In genomic region chr2:234952270-234953115, GRCh38 we compare ENCODE assay signal across 1 cellular context.
A peak's percentile ranks its signal among the peaks of the same experiment; 100 is the strongest.
TF ChIP-seq lines count a peak whose summit lies in the region.

No MANE protein-coding gene starts in this region.

TF ChIP-seq in H1, 55 proteins besides CTCF, POLR2A, EP300 and RAD21 (continued from another document):
- TF ChIP-seq, protein P1, sequence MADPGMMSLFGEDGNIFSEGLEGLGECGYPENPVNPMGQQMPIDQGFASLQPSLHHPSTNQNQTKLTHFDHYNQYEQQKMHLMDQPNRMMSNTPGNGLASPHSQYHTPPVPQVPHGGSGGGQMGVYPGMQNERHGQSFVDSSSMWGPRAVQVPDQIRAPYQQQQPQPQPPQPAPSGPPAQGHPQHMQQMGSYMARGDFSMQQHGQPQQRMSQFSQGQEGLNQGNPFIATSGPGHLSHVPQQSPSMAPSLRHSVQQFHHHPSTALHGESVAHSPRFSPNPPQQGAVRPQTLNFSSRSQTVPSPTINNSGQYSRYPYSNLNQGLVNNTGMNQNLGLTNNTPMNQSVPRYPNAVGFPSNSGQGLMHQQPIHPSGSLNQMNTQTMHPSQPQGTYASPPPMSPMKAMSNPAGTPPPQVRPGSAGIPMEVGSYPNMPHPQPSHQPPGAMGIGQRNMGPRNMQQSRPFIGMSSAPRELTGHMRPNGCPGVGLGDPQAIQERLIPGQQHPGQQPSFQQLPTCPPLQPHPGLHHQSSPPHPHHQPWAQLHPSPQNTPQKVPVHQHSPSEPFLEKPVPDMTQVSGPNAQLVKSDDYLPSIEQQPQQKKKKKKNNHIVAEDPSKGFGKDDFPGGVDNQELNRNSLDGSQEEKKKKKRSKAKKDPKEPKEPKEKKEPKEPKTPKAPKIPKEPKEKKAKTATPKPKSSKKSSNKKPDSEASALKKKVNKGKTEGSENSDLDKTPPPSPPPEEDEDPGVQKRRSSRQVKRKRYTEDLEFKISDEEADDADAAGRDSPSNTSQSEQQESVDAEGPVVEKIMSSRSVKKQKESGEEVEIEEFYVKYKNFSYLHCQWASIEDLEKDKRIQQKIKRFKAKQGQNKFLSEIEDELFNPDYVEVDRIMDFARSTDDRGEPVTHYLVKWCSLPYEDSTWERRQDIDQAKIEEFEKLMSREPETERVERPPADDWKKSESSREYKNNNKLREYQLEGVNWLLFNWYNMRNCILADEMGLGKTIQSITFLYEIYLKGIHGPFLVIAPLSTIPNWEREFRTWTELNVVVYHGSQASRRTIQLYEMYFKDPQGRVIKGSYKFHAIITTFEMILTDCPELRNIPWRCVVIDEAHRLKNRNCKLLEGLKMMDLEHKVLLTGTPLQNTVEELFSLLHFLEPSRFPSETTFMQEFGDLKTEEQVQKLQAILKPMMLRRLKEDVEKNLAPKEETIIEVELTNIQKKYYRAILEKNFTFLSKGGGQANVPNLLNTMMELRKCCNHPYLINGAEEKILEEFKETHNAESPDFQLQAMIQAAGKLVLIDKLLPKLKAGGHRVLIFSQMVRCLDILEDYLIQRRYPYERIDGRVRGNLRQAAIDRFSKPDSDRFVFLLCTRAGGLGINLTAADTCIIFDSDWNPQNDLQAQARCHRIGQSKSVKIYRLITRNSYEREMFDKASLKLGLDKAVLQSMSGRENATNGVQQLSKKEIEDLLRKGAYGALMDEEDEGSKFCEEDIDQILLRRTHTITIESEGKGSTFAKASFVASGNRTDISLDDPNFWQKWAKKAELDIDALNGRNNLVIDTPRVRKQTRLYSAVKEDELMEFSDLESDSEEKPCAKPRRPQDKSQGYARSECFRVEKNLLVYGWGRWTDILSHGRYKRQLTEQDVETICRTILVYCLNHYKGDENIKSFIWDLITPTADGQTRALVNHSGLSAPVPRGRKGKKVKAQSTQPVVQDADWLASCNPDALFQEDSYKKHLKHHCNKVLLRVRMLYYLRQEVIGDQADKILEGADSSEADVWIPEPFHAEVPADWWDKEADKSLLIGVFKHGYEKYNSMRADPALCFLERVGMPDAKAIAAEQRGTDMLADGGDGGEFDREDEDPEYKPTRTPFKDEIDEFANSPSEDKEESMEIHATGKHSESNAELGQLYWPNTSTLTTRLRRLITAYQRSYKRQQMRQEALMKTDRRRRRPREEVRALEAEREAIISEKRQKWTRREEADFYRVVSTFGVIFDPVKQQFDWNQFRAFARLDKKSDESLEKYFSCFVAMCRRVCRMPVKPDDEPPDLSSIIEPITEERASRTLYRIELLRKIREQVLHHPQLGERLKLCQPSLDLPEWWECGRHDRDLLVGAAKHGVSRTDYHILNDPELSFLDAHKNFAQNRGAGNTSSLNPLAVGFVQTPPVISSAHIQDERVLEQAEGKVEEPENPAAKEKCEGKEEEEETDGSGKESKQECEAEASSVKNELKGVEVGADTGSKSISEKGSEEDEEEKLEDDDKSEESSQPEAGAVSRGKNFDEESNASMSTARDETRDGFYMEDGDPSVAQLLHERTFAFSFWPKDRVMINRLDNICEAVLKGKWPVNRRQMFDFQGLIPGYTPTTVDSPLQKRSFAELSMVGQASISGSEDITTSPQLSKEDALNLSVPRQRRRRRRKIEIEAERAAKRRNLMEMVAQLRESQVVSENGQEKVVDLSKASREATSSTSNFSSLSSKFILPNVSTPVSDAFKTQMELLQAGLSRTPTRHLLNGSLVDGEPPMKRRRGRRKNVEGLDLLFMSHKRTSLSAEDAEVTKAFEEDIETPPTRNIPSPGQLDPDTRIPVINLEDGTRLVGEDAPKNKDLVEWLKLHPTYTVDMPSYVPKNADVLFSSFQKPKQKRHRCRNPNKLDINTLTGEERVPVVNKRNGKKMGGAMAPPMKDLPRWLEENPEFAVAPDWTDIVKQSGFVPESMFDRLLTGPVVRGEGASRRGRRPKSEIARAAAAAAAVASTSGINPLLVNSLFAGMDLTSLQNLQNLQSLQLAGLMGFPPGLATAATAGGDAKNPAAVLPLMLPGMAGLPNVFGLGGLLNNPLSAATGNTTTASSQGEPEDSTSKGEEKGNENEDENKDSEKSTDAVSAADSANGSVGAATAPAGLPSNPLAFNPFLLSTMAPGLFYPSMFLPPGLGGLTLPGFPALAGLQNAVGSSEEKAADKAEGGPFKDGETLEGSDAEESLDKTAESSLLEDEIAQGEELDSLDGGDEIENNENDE (IDR thresholded peaks at IDR 0.05; ENCODE audit: insufficient replicate concordance, low read length), result no peak
- TF ChIP-seq CHD1 (IDR thresholded peaks at IDR 0.05; ENCODE audit: low read depth, low read length) (no peak), BCL11A (IDR thresholded peaks at IDR 0.05; ENCODE audit: low read depth in 2 of 2, low read length in 2 of 2) (no peak), SIN3A (conservative IDR thresholded peaks at IDR 0.05 in 1 of 2, IDR thresholded peaks at IDR 0.05 in 1 of 2; ENCODE audit: low read depth in 1 of 2, low read length in 2 of 2) (0 out of 4 replicates have a peak, but pooled peaks have one; percentile 18 to 32), POU5F1 (IDR thresholded peaks at IDR 0.05; ENCODE audit: low read depth, low read length) (no peak), NANOG (IDR thresholded peaks at IDR 0.05; ENCODE audit: insufficient read depth, low read depth, low read length, poor library complexity, severe bottlenecking) (no peak), RBBP5 (IDR thresholded peaks at IDR 0.05; ENCODE audit: borderline replicate concordance, low read depth, low read length) (0 out of 2 replicates have a peak, but pooled peaks have one; percentile 63), TBP (IDR thresholded peaks at IDR 0.05; ENCODE audit: low read depth, low read length) (no peak), TAF1 (IDR thresholded peaks at IDR 0.05; ENCODE audit: low read depth, low read length) (0 out of 2 replicates have a peak, but pooled peaks have one; percentile 5)
TF ChIP-seq in H1: peak in this region for 5.
